In the genomic region with DNA sequence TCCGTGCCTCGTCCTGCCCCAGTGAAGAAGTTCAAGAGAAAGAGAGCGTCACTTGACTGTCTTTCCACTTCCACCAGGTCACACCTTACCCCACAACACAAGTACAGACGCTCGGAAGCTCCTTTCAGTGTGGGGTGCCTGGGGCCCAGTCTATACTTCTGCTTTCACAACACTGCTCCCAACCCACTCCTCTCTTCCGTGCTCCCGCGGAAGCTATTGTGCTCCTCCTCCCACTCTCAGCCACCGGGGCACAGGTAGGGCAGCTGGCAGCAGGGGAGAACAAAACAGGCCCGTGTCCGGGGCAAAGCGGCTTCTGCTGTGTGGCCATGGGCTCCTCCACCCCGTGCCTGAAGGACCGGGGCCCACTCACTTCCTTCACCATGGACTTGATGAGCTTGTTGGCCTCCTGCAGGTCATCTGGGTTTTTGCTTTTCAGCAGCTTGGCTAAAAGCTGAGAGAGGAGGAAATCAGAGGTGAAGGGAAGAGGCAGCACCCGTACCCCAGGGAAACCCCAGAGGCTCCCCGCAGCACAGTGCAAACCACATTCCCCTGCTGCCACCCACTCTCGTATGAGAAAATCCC, we compare ENCODE assay signal across 13 cellular contexts. TPM values are rescaled to one million over a fixed set of nuclear protein-coding genes. Genes with fewer than 3 reads are reported as not detected.
DNase-seq lines count a peak whose midpoint lies in the region; ATAC-seq and TF ChIP-seq lines count a peak whose summit lies in the region.
"Had no signal": no experiment of that assay in that cellular context is flagged by ENCODE, and none has a peak within 500 bp of the region (broad histone marks: within the 10 kb centered on the region; RNA-seq: fewer than 3 reads in every experiment).

No MANE protein-coding gene starts in this region.

- H3K9me3 Mint-ChIP-seq in WTC11: no peaks in the 10 kb centered on the region
- no peaks in the 10 kb centered on the region for H3K9me3 Mint-ChIP-seq in endodermal cell

- DNase-seq in stimulated activated CD4-positive, alpha-beta T cell treated with anti-CD3 and anti-CD28 coated beads, Interleukin-15, amount 100 ng/mL, for 24 hours: peak; percentile 42
- DNase-seq in stimulated activated CD4-positive, alpha-beta T cell treated with anti-CD3 and anti-CD28 coated beads, Interleukin-1b, Interleukin-23, amount 100 ng/mL, for 48 hours: no peak
- DNase-seq in WTC11 (ENCODE audit: low spot score) (no peak), endodermal cell (no peak), transverse colon (peak; percentile 37), NOMO-1 (lab: John Stamatoyannopoulos, UW; ENCODE audit: unreplicated experiment in 2 of 2) (no peak), NCI-H226 (no peak), left ventricle myocardium superior (no peak)
- DNase-seq: NCI-H2171 treated with DMSO at 0.1 percent for 48 hours, SHP77 treated with DMSO at 0.1 percent for 48 hours, stomach had no signal

- POLR2A ChIA-PET in WTC11 (lab: Charles Lee): no interaction called here

- 94 to 100% methylated on average over 7 to 17 of the region's 17 CpGs for WGBS in endodermal cell (ENCODE audit: insufficient coverage in 1 of 2, insufficient read length in 1 of 2), 2 experiments
- WGBS in transverse colon (ENCODE audit: low coverage in 1 of 2), 2 donors: 40 to 68% methylated on average over 1 to 17 of the region's 17 CpGs

- H3K4me1 Mint-ChIP-seq in WTC11: peaks cover 6% of the 10 kb centered on the region
- H3K4me1 Mint-ChIP-seq in endodermal cell: peaks cover 6% of the 10 kb centered on the region

- H3K36me3 ChIP-seq in endodermal cell (ENCODE audit: control insufficient read depth, insufficient read depth, low read length) (peaks cover 70% of the 10 kb centered on the region), transverse colon (peaks cover 0 to 66% (median 21%) of the 10 kb centered on the region in 4 donors)

- in situ Hi-C loops in transverse colon (cut with MboI; ENCODE audit: low pct_ligation_motif_present in 1 of 4, low pct_unique_long_range_greater_than_20kb in 1 of 4, low sequenced_read_pairs in 3 of 4): no loop called here

- no peak overlapping the region for H3K9ac ChIP-seq in endodermal cell (ENCODE audit: extremely low read depth, low read length, poor library complexity, severe bottlenecking)

- H3K27me3 Mint-ChIP-seq in WTC11 (ENCODE audit: low read depth) (no peaks in the 10 kb centered on the region), endodermal cell (ENCODE audit: insufficient read depth) (no peaks in the 10 kb centered on the region)

- H3K4me1 ChIP-seq in endodermal cell (ENCODE audit: control insufficient read depth, insufficient read depth, low read length) (peaks cover 3% of the 10 kb centered on the region), transverse colon (no peaks in the 10 kb centered on the region)

- peaks cover 44% of the 10 kb centered on the region for H3K36me3 Mint-ChIP-seq in WTC11
- H3K36me3 Mint-ChIP-seq in endodermal cell (ENCODE audit: low read depth): peaks cover 59% of the 10 kb centered on the region

- TF ChIP-seq EP300 in transverse colon (IDR thresholded peaks at IDR 0.05; ENCODE audit: low read depth): no peak

- H3K27ac Mint-ChIP-seq in WTC11: no peak overlapping the region
- H3K27ac Mint-ChIP-seq in endodermal cell: peak overlapping the region; percentile 75

- H3K4me3 Mint-ChIP-seq in WTC11 (no peak overlapping the region), endodermal cell (no peak overlapping the region)

- TF ChIP-seq CTCF in WTC11 (IDR thresholded peaks at IDR 0.05) (no peak), endodermal cell (conservative IDR thresholded peaks at IDR 0.05) (no peak), transverse colon (IDR thresholded peaks at IDR 0.05) (no peak)

- H3K27me3 ChIP-seq in endodermal cell (ENCODE audit: control insufficient read depth, insufficient read depth, low read length, poor library complexity, severe bottlenecking) (no peaks in the 10 kb centered on the region), transverse colon (no peaks in the 10 kb centered on the region)
- H3K27me3 ChIP-seq: stomach had no signal

- ATAC-seq in WTC11 (no peak), left ventricle myocardium superior (no peak)

- H3K9me3 ChIP-seq in endodermal cell (ENCODE audit: control insufficient read depth, low read length) (no peaks in the 10 kb centered on the region), transverse colon (no peaks in the 10 kb centered on the region)
- H3K9me3 ChIP-seq: stomach had no signal

- no peak overlapping the region for H3K27ac ChIP-seq in endodermal cell (ENCODE audit: low read depth, low read length)
- H3K27ac ChIP-seq in transverse colon: peak overlapping the region in 2 of 4 donors; percentile 12 to 34
- H3K27ac ChIP-seq: C4-2B had no signal

- intact Hi-C loops in transverse colon (cut with DNase I; ENCODE audit: low total_unique reads): no loop called here
- intact Hi-C loops in left ventricle myocardium superior (cut with micrococcal nuclease): no loop called here

- CTCF ChIA-PET in WTC11 (lab: Charles Lee): interaction anchor here (0.8 to 1.5 kb wide), 2 partner anchors 27 to 28 kb away, joined by 3 to 4 read pairs; a partner anchor contains a TSS

- TF ChIP-seq POLR2A in transverse colon (IDR thresholded peaks at IDR 0.05): no peak

- H3K4me3 ChIP-seq in endodermal cell (ENCODE audit: low read length) (no peak overlapping the region), transverse colon (no peak overlapping the region)
- H3K4me3 ChIP-seq: skin epidermis, stomach had no signal

TF ChIP-seq in WTC11, 78 proteins besides CTCF, POLR2A, EP300 and RAD21:
- TF ChIP-seq, protein P1, sequence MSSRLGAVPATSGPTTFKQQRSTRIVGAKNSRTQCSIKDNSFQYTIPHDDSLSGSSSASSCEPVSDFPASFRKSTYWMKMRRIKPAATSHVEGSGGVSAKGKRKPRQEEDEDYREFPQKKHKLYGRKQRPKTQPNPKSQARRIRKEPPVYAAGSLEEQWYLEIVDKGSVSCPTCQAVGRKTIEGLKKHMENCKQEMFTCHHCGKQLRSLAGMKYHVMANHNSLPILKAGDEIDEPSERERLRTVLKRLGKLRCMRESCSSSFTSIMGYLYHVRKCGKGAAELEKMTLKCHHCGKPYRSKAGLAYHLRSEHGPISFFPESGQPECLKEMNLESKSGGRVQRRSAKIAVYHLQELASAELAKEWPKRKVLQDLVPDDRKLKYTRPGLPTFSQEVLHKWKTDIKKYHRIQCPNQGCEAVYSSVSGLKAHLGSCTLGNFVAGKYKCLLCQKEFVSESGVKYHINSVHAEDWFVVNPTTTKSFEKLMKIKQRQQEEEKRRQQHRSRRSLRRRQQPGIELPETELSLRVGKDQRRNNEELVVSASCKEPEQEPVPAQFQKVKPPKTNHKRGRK (CRISPR knock-in tag; IDR thresholded peaks at IDR 0.05; ENCODE audit: borderline replicate concordance): no peak
- TF ChIP-seq GABPB1 (CRISPR knock-in tag; IDR thresholded peaks at IDR 0.05) (no peak), MXD4 (CRISPR knock-in tag; IDR thresholded peaks at IDR 0.05; ENCODE audit: borderline replicate concordance) (no peak), ZNF423 (CRISPR knock-in tag; IDR thresholded peaks at IDR 0.05) (no peak), ZNF263 (CRISPR knock-in tag; IDR thresholded peaks at IDR 0.05; ENCODE audit: low read depth) (peak; percentile 33; the same call in 1 of the 2 replicates), TEAD4 (CRISPR knock-in tag; IDR thresholded peaks at IDR 0.05) (no peak)
- TF ChIP-seq, protein P2, sequence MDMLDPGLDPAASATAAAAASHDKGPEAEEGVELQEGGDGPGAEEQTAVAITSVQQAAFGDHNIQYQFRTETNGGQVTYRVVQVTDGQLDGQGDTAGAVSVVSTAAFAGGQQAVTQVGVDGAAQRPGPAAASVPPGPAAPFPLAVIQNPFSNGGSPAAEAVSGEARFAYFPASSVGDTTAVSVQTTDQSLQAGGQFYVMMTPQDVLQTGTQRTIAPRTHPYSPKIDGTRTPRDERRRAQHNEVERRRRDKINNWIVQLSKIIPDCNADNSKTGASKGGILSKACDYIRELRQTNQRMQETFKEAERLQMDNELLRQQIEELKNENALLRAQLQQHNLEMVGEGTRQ (CRISPR knock-in tag; IDR thresholded peaks at IDR 0.05): no peak

RNA-seq across cellular contexts. Expression of a gene that starts 18.9 kb away (rescaled TPM):
- 54.5 to 66.9 TPM (median 62.7 TPM) in 3 replicates for total RNA-seq in WTC11 (2021)
- 10 to 100 TPM; 64.9 to 73.2 TPM for total RNA-seq in endodermal cell
- 53.1 TPM for polyA plus RNA-seq in endodermal cell (2013, experiment 1 of 2)
- polyA plus RNA-seq in endodermal cell (2013, experiment 2 of 2): 41.4 TPM
- total RNA-seq in transverse colon: 100 to 1,000 TPM in 1 of 4 donors, 10 to 100 TPM in 3; 36.2 to 134 (median 59.0) TPM
- 26.2 TPM for total RNA-seq in left ventricle myocardium superior

RNA-seq across cellular contexts. Expression of a gene that starts 19.1 kb away (rescaled TPM):
- 85.8 to 94.7 TPM (median 87.5 TPM) in 3 replicates for total RNA-seq in WTC11 (2021)
- 10 to 100 TPM; 81.0 to 82.5 TPM for total RNA-seq in endodermal cell
- 93.0 TPM for polyA plus RNA-seq in endodermal cell (2013, experiment 1 of 2)
- 81.6 TPM for polyA plus RNA-seq in endodermal cell (2013, experiment 2 of 2)
- total RNA-seq in transverse colon: 10 to 100 TPM; 27.1 to 54.0 (median 37.4) TPM
- 132 TPM for total RNA-seq in left ventricle myocardium superior

RNA-seq across cellular contexts. Expression of a gene that starts 28.5 kb away (rescaled TPM):
- 21.6 to 29.2 TPM (median 28.5 TPM) in 3 replicates for total RNA-seq in WTC11 (2021)
- 10 to 100 TPM; 17.9 to 28.6 TPM for total RNA-seq in endodermal cell
- 22.2 TPM for polyA plus RNA-seq in endodermal cell (2013, experiment 1 of 2)
- 20.2 TPM for polyA plus RNA-seq in endodermal cell (2013, experiment 2 of 2)
- 10 to 100 TPM in 3 of 4 donors, 1 to 10 TPM in 1; 9.0 to 44.0 (median 28.6) TPM for total RNA-seq in transverse colon
- 15.4 TPM for total RNA-seq in left ventricle myocardium superior

RNA-seq across cellular contexts. Expression of a gene that starts 37.1 kb away (rescaled TPM):
- 89.7 to 109 TPM (median 95.1 TPM) in 3 replicates for total RNA-seq in WTC11 (2021)
- 100 to 1,000 TPM; 105 to 117 TPM for total RNA-seq in endodermal cell
- 61.6 TPM for polyA plus RNA-seq in endodermal cell (2013, experiment 1 of 2)
- polyA plus RNA-seq in endodermal cell (2013, experiment 2 of 2): 57.0 TPM
- total RNA-seq in transverse colon: 100 to 1,000 TPM in 1 of 4 donors, 10 to 100 TPM in 3; 13.1 to 204 (median 31.8) TPM
- 28.0 TPM for total RNA-seq in left ventricle myocardium superior

RNA-seq across cellular contexts. Expression of a gene that starts 46.7 kb away (rescaled TPM):
- 22.6 to 27.7 TPM (median 23.0 TPM) in 3 replicates for total RNA-seq in WTC11 (2021)
- total RNA-seq in endodermal cell: 10 to 100 TPM; 10.6 to 10.7 TPM
- 7.9 TPM for polyA plus RNA-seq in endodermal cell (2013, experiment 1 of 2)
- 6.2 TPM for polyA plus RNA-seq in endodermal cell (2013, experiment 2 of 2)
- 10 to 100 TPM; 12.6 to 49.6 (median 20.7) TPM for total RNA-seq in transverse colon
- total RNA-seq in left ventricle myocardium superior: 23.0 TPM

Comparison
In these comparisons a context has a peak if more than half of its experiments do, and no peak if none do; other contexts are left out.
1. DNase-seq: peak in stimulated activated CD4-positive, alpha-beta T cell treated with anti-CD3 and anti-CD28 coated beads, Interleukin-15, amount 100 ng/mL, for 24 hours (single experiment) and transverse colon (single experiment); none in stimulated activated CD4-positive, alpha-beta T cell treated with anti-CD3 and anti-CD28 coated beads, Interleukin-1b, Interleukin-23, amount 100 ng/mL, for 48 hours (single experiment), WTC11 (single experiment), endodermal cell (single experiment), NOMO-1 (0 of 2), NCI-H226 (single experiment) and left ventricle myocardium superior (single experiment).